ENCODE assay signal across 8 cellular contexts in the genomic region with DNA sequence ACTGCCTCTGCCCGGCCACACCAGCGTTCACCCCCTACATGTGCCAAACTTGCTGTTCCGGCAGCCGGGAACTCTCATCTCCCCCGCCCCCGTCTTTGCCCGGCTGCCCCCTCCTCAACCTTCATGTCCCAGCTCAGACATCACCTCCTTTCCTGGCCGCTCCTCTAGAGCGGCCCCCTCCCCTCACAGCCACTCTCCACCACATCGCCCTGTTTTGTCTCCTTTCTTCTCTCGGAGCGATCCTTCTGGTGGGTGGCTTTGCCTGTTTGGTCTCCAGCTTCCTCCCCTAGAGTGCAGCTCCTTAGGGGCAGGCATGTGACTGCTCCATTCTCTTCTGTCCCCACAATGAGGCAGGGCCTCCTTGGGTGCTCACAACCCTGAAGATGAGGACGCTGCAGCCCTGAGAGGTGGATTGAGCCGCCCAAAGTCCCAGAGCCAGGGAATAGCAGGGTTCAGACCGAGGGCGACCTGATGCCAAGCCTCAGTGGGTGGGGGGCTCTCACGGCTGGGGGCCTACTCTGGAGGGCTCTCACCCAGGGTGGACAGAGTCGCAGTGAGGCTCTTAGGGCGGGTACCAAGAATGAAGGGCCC. TPM values are rescaled to one million over a fixed set of nuclear protein-coding genes. Genes with fewer than 3 reads are reported as not detected.
A peak's percentile ranks its signal among the peaks of the same experiment; 100 is the strongest.
DNase-seq lines count a peak whose midpoint lies in the region; ATAC-seq, FAIRE-seq and TF ChIP-seq lines count a peak whose summit lies in the region.

No MANE protein-coding gene starts in this region.

- BruUV-seq in OCI-LY7 (replicated peaks; lab: Mats Ljungman, UMichigan), result no TSS peak

- H3K27me3 ChIP-seq in CD8-positive, alpha-beta T cell (ENCODE audit: insufficient read depth, low read length), result no peaks in the 10 kb centered on the region
- no peaks in the 10 kb centered on the region for H3K27me3 ChIP-seq in pancreas

- no peaks in the 10 kb centered on the region for H3K27me3 Mint-ChIP-seq in CD8-positive, alpha-beta T cell (ENCODE audit: low read depth)
- no peaks in the 10 kb centered on the region for H3K27me3 Mint-ChIP-seq in effector memory CD8-positive, alpha-beta T cell

- peaks cover 86% of the 10 kb centered on the region for H3K4me1 Mint-ChIP-seq in CD8-positive, alpha-beta T cell (ENCODE audit: low read depth)
- peaks cover 46 to 47% of the 10 kb centered on the region in 2 donors for H3K4me1 Mint-ChIP-seq in effector memory CD8-positive, alpha-beta T cell (ENCODE audit: low read depth in 2 of 2)

- intact Hi-C loops in CD8-positive, alpha-beta T cell (cut with DNase I, micrococcal nuclease), result loop anchor here in 1 of 2 experiments (2.0 to 10.0 kb wide), 2 partner anchors 64 to 450 kb away; a partner anchor contains a TSS
- intact Hi-C loops in OCI-LY7 (cut with micrococcal nuclease; ENCODE audit: unreplicated experiment), result no loop called here
- intact Hi-C loops in pancreas (cut with DNase I), result loop anchor here in 2 of 3 donors (5.0 to 10.0 kb wide), 3 partner anchors 50 to 78 kb away; no protein-coding TSS in a partner anchor

- ATAC-seq in CD8-positive, alpha-beta T cell, result no peak
- ATAC-seq in effector memory CD8-positive, alpha-beta T cell (replicated peaks), result no peak
- ATAC-seq in pancreas, result no peak
- ATAC-seq in GM18517 (IDR thresholded peaks at IDR 0.05; ENCODE audit: unreplicated experiment), result no peak
- ATAC-seq in HG03139 (IDR thresholded peaks at IDR 0.05; ENCODE audit: unreplicated experiment), result no peak

- H3K27ac Mint-ChIP-seq in CD8-positive, alpha-beta T cell, result peak overlapping the region; percentile 98
- peak overlapping the region; percentile 98 for H3K27ac Mint-ChIP-seq in effector memory CD8-positive, alpha-beta T cell

- peak overlapping the region; percentile 88 for H3K4me3 Mint-ChIP-seq in CD8-positive, alpha-beta T cell
- peak overlapping the region; percentile 86 to 87 for H3K4me3 Mint-ChIP-seq in effector memory CD8-positive, alpha-beta T cell

- POLR2A ChIA-PET in CD8-positive, alpha-beta T cell (lab: Charles Lee), result interaction anchor here (4.8 to 6.5 kb wide), 3 partner anchors 10 to 41 kb away, joined by 27 to 54 read pairs (median 49); no protein-coding TSS in a partner anchor
- POLR2A ChIA-PET in OCI-LY7 (lab: Charles Lee), result interaction anchor here (0.9 to 1.9 kb wide), 4 partner anchors 10 to 41 kb away, joined by 3 to 6 read pairs (median 4); no protein-coding TSS in a partner anchor

- peak overlapping the region; percentile 80; the same call in 1 of the 2 replicates for H2AFZ ChIP-seq in OCI-LY7 (ENCODE audit: low read length)

- no peak for DNase-seq in CD8-positive, alpha-beta T cell
- no peak for DNase-seq in OCI-LY7 (ENCODE audit: low spot score)
- DNase-seq in effector memory CD8-positive, alpha-beta T cell, result no peak
- peak in 2 of 6 donors; percentile 20 to 44 for DNase-seq in pancreas
- DNase-seq in hippocampal formation (lab: John Stamatoyannopoulos, UW), result no peak
- no peak for DNase-seq in SW 1271 (lab: John Stamatoyannopoulos, UW)

- H3K36me3 ChIP-seq in CD8-positive, alpha-beta T cell (ENCODE audit: insufficient read depth, low read length), result no peaks in the 10 kb centered on the region
- H3K36me3 ChIP-seq in OCI-LY7 (ENCODE audit: insufficient read depth, low read length) (no peaks in the 10 kb centered on the region), pancreas (no peaks in the 10 kb centered on the region)

- no peaks in the 10 kb centered on the region; the same call in 1 of the 2 replicates for H3K79me2 ChIP-seq in OCI-LY7 (ENCODE audit: insufficient read depth, low read depth, low read length)

- 42 to 51% methylated on average over 19 of the region's 19 CpGs for WGBS in pancreas, 2 donors

- peak overlapping the region; percentile 57 for H3K27ac ChIP-seq in CD8-positive, alpha-beta T cell (ENCODE audit: low read depth, low read length)
- H3K27ac ChIP-seq in OCI-LY7 (ENCODE audit: low read depth, low read length, poor library complexity, severe bottlenecking) (peak overlapping the region; percentile 69), pancreas (peak overlapping the region; percentile 33 to 84 (median 52))

- H3K9me2 ChIP-seq in OCI-LY7 (ENCODE audit: insufficient read depth, low read length), result no peaks in the 10 kb centered on the region

- H3K9me3 ChIP-seq in CD8-positive, alpha-beta T cell (ENCODE audit: low read length), result no peaks in the 10 kb centered on the region
- no peaks in the 10 kb centered on the region for H3K9me3 ChIP-seq in OCI-LY7 (ENCODE audit: low read length)
- no peaks in the 10 kb centered on the region for H3K9me3 ChIP-seq in pancreas

- peaks cover 3% of the 10 kb centered on the region for H3K36me3 Mint-ChIP-seq in CD8-positive, alpha-beta T cell
- peaks cover 18% of the 10 kb centered on the region for H3K36me3 Mint-ChIP-seq in effector memory CD8-positive, alpha-beta T cell (ENCODE audit: insufficient read depth)

- FAIRE-seq in pancreas (lab: Jason Lieb, UNC), result no peak

- peak overlapping the region; percentile 29 for H3K4me3 ChIP-seq in CD8-positive, alpha-beta T cell (ENCODE audit: low read depth, low read length)
- peak overlapping the region; percentile 64 for H3K4me3 ChIP-seq in OCI-LY7 (ENCODE audit: low read depth, low read length, poor library complexity, severe bottlenecking)
- H3K4me3 ChIP-seq in pancreas, result peak overlapping the region in 1 of 4 donors; percentile 4

- H3K9me3 Mint-ChIP-seq in CD8-positive, alpha-beta T cell, result no peaks in the 10 kb centered on the region
- H3K9me3 Mint-ChIP-seq in effector memory CD8-positive, alpha-beta T cell, result no peaks in the 10 kb centered on the region

- H3K4me1 ChIP-seq in CD8-positive, alpha-beta T cell (ENCODE audit: insufficient read depth, low read length), result peaks cover 84% of the 10 kb centered on the region
- H3K4me1 ChIP-seq in OCI-LY7 (ENCODE audit: insufficient read depth, low read length, poor library complexity, severe bottlenecking) (peaks cover 51% of the 10 kb centered on the region), pancreas (peaks cover 77 to 93% (median 83%) of the 10 kb centered on the region in 3 donors)

- no peaks in the 10 kb centered on the region for H4K20me1 ChIP-seq in OCI-LY7 (ENCODE audit: insufficient read depth, low read length)

- TF ChIP-seq CTCF in CD8-positive, alpha-beta T cell (IDR thresholded peaks at IDR 0.05), result no peak
- TF ChIP-seq CTCF in OCI-LY7 (conservative IDR thresholded peaks at IDR 0.05; ENCODE audit: low read length) (peak; percentile 35; the same call in 1 of the 2 replicates), pancreas (IDR thresholded peaks at IDR 0.05) (peak in 1 of 4 donors; percentile 1)

- CTCF ChIA-PET in CD8-positive, alpha-beta T cell (lab: Charles Lee), result interaction anchor here (1.1 to 11.2 kb wide), 10 partner anchors 10 to 79 kb away, joined by 3 to 99 read pairs (median 8); a partner anchor contains a TSS
- CTCF ChIA-PET in OCI-LY7 (lab: Charles Lee; ENCODE audit: unreplicated experiment), result interaction anchor here (1.7 kb wide), 1 partner anchor 9 kb away, joined by 4 read pairs; no protein-coding TSS in a partner anchor

- H3K4me2 ChIP-seq in OCI-LY7 (ENCODE audit: low read length), result peak overlapping the region; percentile 86

RNA-seq across cellular contexts. Expression of a gene that starts 44.9 kb away (rescaled TPM):
- total RNA-seq in CD8-positive, alpha-beta T cell, result 10 to 100 TPM; 55.0 to 56.0 TPM
- 13.5 and 20.0 TPM in 2 replicates for total RNA-seq in OCI-LY7 (2014; rRNA removed; shearing (Covaris generic))
- total RNA-seq in OCI-LY7 (2022), result 25.3 and 32.8 TPM in 2 replicates
- total RNA-seq in pancreas, result 100 to 1,000 TPM in 2 of 6 donors, 10 to 100 TPM in 4; 68.4 to 141 (median 89.1) TPM
- polyA plus RNA-seq in pancreas, result 10 to 100 TPM; 38.1 to 59.8 TPM
